In genomic region chr11:33455827-33456226, GRCh38 we compare ENCODE assay signal across 27 cellular contexts.
A peak's percentile ranks its signal among the peaks of the same experiment; 100 is the strongest.
DNase-seq lines count a peak whose midpoint lies in the region; ATAC-seq, FAIRE-seq and TF ChIP-seq lines count a peak whose summit lies in the region.
"Had no signal": no experiment of that assay in that cellular context is flagged by ENCODE, and none has a peak within 500 bp of the region (broad histone marks: within the 10 kb centered on the region; RNA-seq: fewer than 3 reads in every experiment).

No MANE protein-coding gene starts in this region.

- no peak for TF ChIP-seq CTCF in astrocyte (IDR thresholded peaks at IDR 0.05; ENCODE audit: insufficient read depth, low read depth, low read length)
- no peak for TF ChIP-seq CTCF in progenitor cell of endocrine pancreas (IDR thresholded peaks at IDR 0.05; ENCODE audit: unreplicated experiment)

- H3K9me3 ChIP-seq in astrocyte (ENCODE audit: insufficient read depth, low read depth, low read length) = no peaks in the 10 kb centered on the region
- H3K9me3 ChIP-seq: BE2C, BLaER1 had no signal

- DNase-seq in NCI-H2227 (lab: John Stamatoyannopoulos, UW; ENCODE audit: unreplicated experiment) (peak; percentile 68), NCI-H2227 treated with DMSO at 0.1 percent for 48 hours (lab: John Stamatoyannopoulos, UW) (peak; percentile 91), astrocyte (ENCODE audit: low read depth) (no peak), progenitor cell of endocrine pancreas (ENCODE audit: low spot score, unreplicated experiment) (no peak)
- no peak for DNase-seq in activated effector memory CD4-positive, alpha-beta T cell treated with Interleukin-2 at 50 U/mL for 16 hours
- DNase-seq in activated T-cell treated with anti-CD3 and anti-CD28 coated beads, Interleukin-2, amount 50 U/mL, for 4 hours = no peak
- DNase-seq: 8988T; ACHN; BE2C; C1 segment of cervical spinal cord; CD4-positive, alpha-beta memory T cell; CD4-positive, CD25-positive, alpha-beta regulatory T cell; CD8-positive, alpha-beta memory T cell; COR-L47; DMS 273 treated with DMSO at 0.1 percent for 48 hours; DMS153; DMS53; DMS79; DND-41; EL; GDM1 had no signal

- no peak overlapping the region for H3K4me3 ChIP-seq in astrocyte (ENCODE audit: insufficient read depth, low read depth, low read length)
- H3K4me3 ChIP-seq: BLaER1, GM12878 had no signal

- H3K27ac ChIP-seq in astrocyte (ENCODE audit: low read depth, low read length) = no peak overlapping the region
- H3K27ac ChIP-seq: BLaER1 had no signal

- H3K4me2 ChIP-seq in astrocyte (ENCODE audit: low read length) = no peak overlapping the region
- H3K4me2 ChIP-seq: BLaER1 had no signal

- no peaks in the 10 kb centered on the region for H3K36me3 ChIP-seq in astrocyte (ENCODE audit: insufficient read depth, low read length)
- H3K36me3 ChIP-seq: BE2C, BLaER1 had no signal

- H3K27ac Mint-ChIP-seq in astrocyte (ENCODE audit: unreplicated experiment) (no peak overlapping the region), progenitor cell of endocrine pancreas (no peak overlapping the region)
- H3K27ac Mint-ChIP-seq: CD14-positive monocyte; CD4-positive, alpha-beta memory T cell; CD4-positive, CD25-positive, alpha-beta regulatory T cell had no signal

- H3K4me1 ChIP-seq in astrocyte (ENCODE audit: insufficient read depth, low read length) = peaks cover 15% of the 10 kb centered on the region
- H3K4me1 ChIP-seq: BE2C, BLaER1 had no signal

- H3K9me3 Mint-ChIP-seq in astrocyte (ENCODE audit: unreplicated experiment) (no peaks in the 10 kb centered on the region), progenitor cell of endocrine pancreas (ENCODE audit: low read depth) (no peaks in the 10 kb centered on the region)
- H3K9me3 Mint-ChIP-seq in activated T-cell treated with anti-CD3 and anti-CD28 coated beads, Interleukin-2, amount 50 U/mL, for 4 hours = no peaks in the 10 kb centered on the region
- H3K9me3 Mint-ChIP-seq: CD4-positive, alpha-beta memory T cell; CD8-positive, alpha-beta memory T cell had no signal

- H3K79me2 ChIP-seq in astrocyte (ENCODE audit: insufficient read depth, low read length) = peaks cover 74% of the 10 kb centered on the region

- no peak for ATAC-seq in activated T-cell treated with anti-CD3 and anti-CD28 coated beads, Interleukin-2, amount 50 U/mL, for 4 hours
- ATAC-seq: GM12878 had no signal

- H3K36me3 Mint-ChIP-seq in astrocyte (ENCODE audit: low read depth, unreplicated experiment) (no peaks in the 10 kb centered on the region), progenitor cell of endocrine pancreas (ENCODE audit: insufficient read depth) (no peaks in the 10 kb centered on the region)
- H3K36me3 Mint-ChIP-seq in activated T-cell treated with anti-CD3 and anti-CD28 coated beads, Interleukin-2, amount 50 U/mL, for 4 hours (ENCODE audit: insufficient read depth) = no peaks in the 10 kb centered on the region
- H3K36me3 Mint-ChIP-seq: CD14-positive monocyte; CD4-positive, alpha-beta memory T cell; CD4-positive, CD25-positive, alpha-beta regulatory T cell; CD8-positive, alpha-beta memory T cell had no signal

- H3K4me1 Mint-ChIP-seq in astrocyte (ENCODE audit: low read depth, unreplicated experiment) (peaks cover 20% of the 10 kb centered on the region), progenitor cell of endocrine pancreas (ENCODE audit: low read depth) (peaks cover 16% of the 10 kb centered on the region)
- no peaks in the 10 kb centered on the region for H3K4me1 Mint-ChIP-seq in activated T-cell treated with anti-CD3 and anti-CD28 coated beads, Interleukin-2, amount 50 U/mL, for 4 hours (ENCODE audit: low read depth)
- H3K4me1 Mint-ChIP-seq: CD14-positive monocyte; CD4-positive, alpha-beta memory T cell; CD4-positive, CD25-positive, alpha-beta regulatory T cell; CD8-positive, alpha-beta memory T cell had no signal

- no peak overlapping the region for H2AFZ ChIP-seq in astrocyte (ENCODE audit: low read depth, low read length)

- peaks cover 5% of the 10 kb centered on the region for H4K20me1 ChIP-seq in astrocyte (ENCODE audit: insufficient read depth, low read length)
- H4K20me1 ChIP-seq: BLaER1 had no signal

- H3K27me3 Mint-ChIP-seq in astrocyte (ENCODE audit: low read depth, unreplicated experiment) (no peaks in the 10 kb centered on the region), progenitor cell of endocrine pancreas (peaks cover 40% of the 10 kb centered on the region)
- H3K27me3 Mint-ChIP-seq in activated T-cell treated with anti-CD3 and anti-CD28 coated beads, Interleukin-2, amount 50 U/mL, for 4 hours (ENCODE audit: low read depth) = peaks cover 6% of the 10 kb centered on the region

- no peak overlapping the region for H3K9ac ChIP-seq in astrocyte (ENCODE audit: low read length)
- H3K9ac ChIP-seq: BLaER1 had no signal

- H3K4me3 Mint-ChIP-seq in astrocyte (ENCODE audit: unreplicated experiment) (no peak overlapping the region), progenitor cell of endocrine pancreas (ENCODE audit: low read depth) (no peak overlapping the region)
- no peak overlapping the region for H3K4me3 Mint-ChIP-seq in activated T-cell treated with anti-CD3 and anti-CD28 coated beads, Interleukin-2, amount 50 U/mL, for 4 hours
- H3K4me3 Mint-ChIP-seq: CD14-positive monocyte; CD4-positive, alpha-beta memory T cell; CD4-positive, CD25-positive, alpha-beta regulatory T cell; CD8-positive, alpha-beta memory T cell had no signal

- no peaks in the 10 kb centered on the region for H3K27me3 ChIP-seq in astrocyte (ENCODE audit: insufficient read depth, low read length)
- H3K27me3 ChIP-seq: BE2C, BLaER1 had no signal

- FAIRE-seq in astrocyte (lab: Jason Lieb, UNC) = peak; percentile 5
- FAIRE-seq: A204.1, GM12878, GM12892, GM18507 had no signal

Comparison
In these comparisons a context has a peak if more than half of its experiments do, and no peak if none do; other contexts are left out.
1. DNase-seq: peak in NCI-H2227 (single experiment) and NCI-H2227 treated with DMSO at 0.1 percent for 48 hours (single experiment); none in astrocyte (single experiment), progenitor cell of endocrine pancreas (single experiment), activated effector memory CD4-positive, alpha-beta T cell treated with Interleukin-2 at 50 U/mL for 16 hours (single experiment) and activated T-cell treated with anti-CD3 and anti-CD28 coated beads, Interleukin-2, amount 50 U/mL, for 4 hours (single experiment).